In the genomic region with DNA sequence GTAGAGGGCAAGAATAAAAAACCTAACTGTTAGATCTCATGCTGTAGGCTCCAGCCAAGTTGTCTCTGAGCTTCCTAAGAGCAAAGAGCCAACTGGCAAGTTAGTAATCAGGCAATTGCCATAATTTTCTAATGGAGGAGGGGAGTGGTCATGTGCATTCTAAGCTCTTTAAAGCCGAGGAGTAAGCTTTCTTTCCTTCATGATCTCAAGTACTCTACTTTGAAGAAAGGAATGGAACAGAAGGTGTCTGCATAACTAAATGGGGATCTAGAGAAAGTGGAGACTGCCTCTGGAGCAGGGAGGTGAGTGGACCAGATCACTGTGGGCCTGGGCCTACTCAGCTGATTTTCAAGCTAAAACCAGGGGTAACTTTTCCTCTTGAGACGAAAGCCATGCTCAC, we compare ENCODE assay signal across 13 cellular contexts. TPM values are rescaled to one million over a fixed set of nuclear protein-coding genes. Genes with fewer than 3 reads are reported as not detected.
DNase-seq lines count a peak whose midpoint lies in the region; FAIRE-seq and TF ChIP-seq lines count a peak whose summit lies in the region.
"Had no signal": no experiment of that assay in that cellular context is flagged by ENCODE, and none has a peak within 500 bp of the region (broad histone marks: within the 10 kb centered on the region; RNA-seq: fewer than 3 reads in every experiment).

No MANE protein-coding gene starts in this region.

- no peaks in the 10 kb centered on the region; the same call in 1 of the 2 replicates for H4K20me1 ChIP-seq in Karpas-422 (ENCODE audit: insufficient read depth, low read depth, low read length)

- H3K9me2 ChIP-seq in Karpas-422 (replicated peaks; ENCODE audit: insufficient read depth, low read length), result no peaks in the 10 kb centered on the region

- H3K4me2 ChIP-seq in Karpas-422 (ENCODE audit: low read depth, low read length, poor library complexity, severe bottlenecking), result no peak overlapping the region

- H3K27me3 ChIP-seq in Karpas-422 (ENCODE audit: low read length) (no peaks in the 10 kb centered on the region), adipocyte (replicated peaks; ENCODE audit: control insufficient read depth, insufficient read depth, low read length) (no peaks in the 10 kb centered on the region), muscle layer of colon (ENCODE audit: control insufficient read depth in 1 of 2, insufficient read depth in 2 of 2, low read length in 2 of 2) (no peaks in the 10 kb centered on the region)
- H3K27me3 ChIP-seq: upper lobe of left lung had no signal

- H3K4me1 ChIP-seq in Karpas-422 (ENCODE audit: low read length) (peaks cover 17% of the 10 kb centered on the region), adipocyte (ENCODE audit: control insufficient read depth, insufficient read depth, low read length) (peaks cover 63% of the 10 kb centered on the region), muscle layer of colon (ENCODE audit: insufficient read depth, low read length) (peaks cover 36% of the 10 kb centered on the region)

- H3K36me3 ChIP-seq in Karpas-422 (ENCODE audit: insufficient read depth, low read length) (peaks cover 32% of the 10 kb centered on the region), adipocyte (ENCODE audit: control insufficient read depth, insufficient read depth, low read length, severe bottlenecking) (peaks cover 12% of the 10 kb centered on the region), muscle layer of colon (ENCODE audit: insufficient read depth, low read length) (peaks cover 16% of the 10 kb centered on the region)

- H3K27ac ChIP-seq in Karpas-422 (ENCODE audit: low read length) (no peak overlapping the region), muscle layer of colon (ENCODE audit: low read depth, low read length) (peak overlapping the region; percentile 50)

- H3K4me3 ChIP-seq in Karpas-422 (ENCODE audit: low read length), result no peak overlapping the region
- no peak overlapping the region for H3K4me3 ChIP-seq in adipocyte (ENCODE audit: low read length)
- no peak overlapping the region for H3K4me3 ChIP-seq in muscle layer of colon (ENCODE audit: low read depth in 1 of 2, low read length in 2 of 2)
- H3K4me3 ChIP-seq: upper lobe of left lung had no signal

- H3K9ac ChIP-seq in Karpas-422 (ENCODE audit: low read length), result no peak overlapping the region
- H3K9ac ChIP-seq in adipocyte (ENCODE audit: low read length), result peak overlapping the region; percentile 70
- no peak overlapping the region for H3K9ac ChIP-seq in muscle layer of colon (ENCODE audit: low read length)

- FAIRE-seq in GM12892 (lab: Jason Lieb, UNC), result no peak
- FAIRE-seq: colon, D721Med had no signal

- H2AFZ ChIP-seq in Karpas-422 (ENCODE audit: low read length), result no peak overlapping the region

- DNase-seq in D341Med (ENCODE audit: low spot score) (peak; percentile 60), Karpas-422 (peak; percentile 66), adipocyte (ENCODE audit: low read depth) (no peak), T-helper 1 cell (no peak), T-helper 9 cell (no peak), SW 1271 (lab: John Stamatoyannopoulos, UW) (no peak), GM12892 (ENCODE audit: insufficient read length) (no peak)
- DNase-seq: activated CD8-positive, alpha-beta memory T cell treated with anti-CD3 and anti-CD28 coated beads, Interleukin-2, amount 50 U/mL, for 4 hours; NCI-H146; upper lobe of left lung had no signal

- peaks cover 9% of the 10 kb centered on the region for H3K79me2 ChIP-seq in Karpas-422 (ENCODE audit: low read length)

- no peaks in the 10 kb centered on the region for H3K9me3 ChIP-seq in Karpas-422 (ENCODE audit: low read length)
- no peaks in the 10 kb centered on the region for H3K9me3 ChIP-seq in adipocyte (ENCODE audit: control insufficient read depth, low read length)
- no peaks in the 10 kb centered on the region for H3K9me3 ChIP-seq in muscle layer of colon (ENCODE audit: low read length)
- H3K9me3 ChIP-seq: upper lobe of left lung had no signal

- no peak for TF ChIP-seq POLR2A in GM12892 (IDR thresholded peaks at IDR 0.05; ENCODE audit: low read depth, low read length)

RNA-seq across cellular contexts. Expression of gene TOMM7, which starts 37.7 kb away (rescaled TPM):
- total RNA-seq in Karpas-422 (2014; rRNA removed; shearing (Covaris generic); ENCODE audit: low replicate concordance), result 169 and 170 TPM in 2 replicates
- 1,193 TPM for polyA plus RNA-seq in GM12892 (2012; ENCODE audit: missing spikeins)

Comparison
In these comparisons a context has a peak if more than half of its experiments do, and no peak if none do; other contexts are left out.
1. DNase-seq: peak in D341Med (single experiment) and Karpas-422 (single experiment); none in adipocyte (single experiment), T-helper 1 cell (0 of 5), T-helper 9 cell (single experiment), SW 1271 (0 of 2) and GM12892 (single experiment).